18 cellular contexts compared by ENCODE assay signal in the genomic region with DNA sequence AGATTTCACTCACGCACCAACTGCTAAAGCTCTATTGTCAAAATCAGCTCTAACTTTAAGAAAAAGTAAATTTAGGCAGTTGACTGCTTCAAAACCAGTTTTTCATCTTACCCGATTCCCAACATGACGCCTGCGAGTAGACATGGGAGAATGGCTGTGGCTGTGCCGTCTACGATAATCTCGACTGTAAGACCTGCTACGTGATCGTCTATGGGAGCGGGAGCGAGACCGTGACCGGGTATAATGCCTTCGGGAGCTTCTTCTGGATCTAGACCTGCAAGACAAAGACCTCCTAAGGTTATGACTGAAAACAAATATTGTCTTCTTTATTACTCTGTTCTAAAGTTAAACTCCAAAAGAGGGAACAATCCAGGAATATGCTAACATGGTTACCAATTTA. TPM values are rescaled to one million over a fixed set of nuclear protein-coding genes. Genes with fewer than 3 reads are reported as not detected.
DNase-seq lines count a peak whose midpoint lies in the region; ATAC-seq and TF ChIP-seq lines count a peak whose summit lies in the region.
"Had no signal": no experiment of that assay in that cellular context is flagged by ENCODE, and none has a peak within 500 bp of the region (broad histone marks: within the 10 kb centered on the region; RNA-seq: fewer than 3 reads in every experiment).

No MANE protein-coding gene starts in this region.

- ATAC-seq in activated T-cell treated with anti-CD3 and anti-CD28 coated beads, Interleukin-2, amount 50 U/mL, for 4 hours, result no peak
- no peak for ATAC-seq in T-helper 17 cell
- ATAC-seq: heart right ventricle, SK-N-SH treated with all-trans-retinoic acid at 6 μM for 48 hours had no signal

- H3K9ac ChIP-seq in smooth muscle cell (ENCODE audit: low read depth), result no peak overlapping the region
- H3K9ac ChIP-seq: parathyroid adenoma had no signal

- peaks cover 100% of the 10 kb centered on the region for H4K20me1 ChIP-seq in smooth muscle cell (ENCODE audit: low read depth)

- no peaks in the 10 kb centered on the region for H3K27me3 ChIP-seq in smooth muscle cell (ENCODE audit: low read depth)
- H3K27me3 ChIP-seq in effector memory CD4-positive, alpha-beta T cell (replicated peaks; ENCODE audit: control insufficient read depth, insufficient read depth, low read length, poor library complexity, severe bottlenecking), result no peaks in the 10 kb centered on the region
- H3K27me3 ChIP-seq: heart right ventricle, stomach had no signal

- H3K4me3 ChIP-seq in smooth muscle cell, result no peak overlapping the region
- H3K4me3 ChIP-seq in effector memory CD4-positive, alpha-beta T cell (ENCODE audit: insufficient read depth, low read depth, low read length, poor library complexity, severe bottlenecking), result no peak overlapping the region
- H3K4me3 ChIP-seq: heart right ventricle had no signal

- H3K27ac Mint-ChIP-seq in T-helper 17 cell (peak overlapping the region; percentile 93), glutamatergic neuron (ENCODE audit: unreplicated experiment) (peak overlapping the region; percentile 45), endothelial cell (ENCODE audit: unreplicated experiment) (no peak overlapping the region)

- H3K4me1 Mint-ChIP-seq in activated T-cell treated with anti-CD3 and anti-CD28 coated beads, Interleukin-2, amount 50 U/mL, for 4 hours (ENCODE audit: low read depth), result peaks cover 69% of the 10 kb centered on the region
- H3K4me1 Mint-ChIP-seq in T-helper 17 cell, result peaks cover 59% of the 10 kb centered on the region
- peaks cover 48% of the 10 kb centered on the region for H3K4me1 Mint-ChIP-seq in glutamatergic neuron (ENCODE audit: low read depth, unreplicated experiment)
- H3K4me1 Mint-ChIP-seq in endothelial cell (ENCODE audit: unreplicated experiment), result peaks cover 40% of the 10 kb centered on the region

- peaks cover 81% of the 10 kb centered on the region for H3K36me3 Mint-ChIP-seq in activated T-cell treated with anti-CD3 and anti-CD28 coated beads, Interleukin-2, amount 50 U/mL, for 4 hours (ENCODE audit: insufficient read depth)
- peaks cover 12% of the 10 kb centered on the region for H3K36me3 Mint-ChIP-seq in T-helper 17 cell (ENCODE audit: low read depth)
- H3K36me3 Mint-ChIP-seq in glutamatergic neuron (ENCODE audit: unreplicated experiment), result no peaks in the 10 kb centered on the region
- H3K36me3 Mint-ChIP-seq in endothelial cell (ENCODE audit: low read depth, unreplicated experiment), result peaks cover 46% of the 10 kb centered on the region

- no peak for DNase-seq in activated T-cell treated with anti-CD3 and anti-CD28 coated beads, Interleukin-2, amount 50 U/mL, for 4 hours
- DNase-seq in activated T-cell treated with anti-CD3 and anti-CD28 coated beads, Interleukin-2, amount 50 U/mL, for 48 hours, result no peak
- no peak for DNase-seq in T-helper 17 cell
- no peak for DNase-seq in glutamatergic neuron
- DNase-seq in smooth muscle cell (lab: John Stamatoyannopoulos, UW; ENCODE audit: unreplicated experiment), result no peak
- no peak for DNase-seq in T1000 (lab: John Stamatoyannopoulos, UW)
- DNase-seq in endothelial cell (ENCODE audit: low spot score), result no peak
- no peak for DNase-seq in effector memory CD4-positive, alpha-beta T cell
- DNase-seq: ACHN; activated CD4-positive, CD25-positive, alpha-beta regulatory T cell treated with anti-CD3 and anti-CD28 coated beads, Interleukin-2, amount 50 U/mL, for 72 hours; DMS53; heart right ventricle; NCI-H1930; stimulated activated CD4-positive, alpha-beta T cell treated with anti-CD3 and anti-CD28 coated beads, Interleukin-1b, Interleukin-23, amount 100 ng/mL, for 48 hours; stomach had no signal

- H3K9me3 ChIP-seq in T-helper 17 cell (ENCODE audit: control insufficient read depth, low read length, poor library complexity, severe bottlenecking), result no peaks in the 10 kb centered on the region
- H3K9me3 ChIP-seq in smooth muscle cell (replicated peaks; ENCODE audit: low read depth), result no peaks in the 10 kb centered on the region
- no peaks in the 10 kb centered on the region for H3K9me3 ChIP-seq in effector memory CD4-positive, alpha-beta T cell (ENCODE audit: control insufficient read depth, low read length)
- H3K9me3 ChIP-seq: heart right ventricle, stomach had no signal

- H3K27ac ChIP-seq in smooth muscle cell (ENCODE audit: low read depth), result peak overlapping the region; percentile 14
- H3K27ac ChIP-seq in effector memory CD4-positive, alpha-beta T cell (ENCODE audit: insufficient read depth, low read length, poor library complexity, severe bottlenecking), result no peak overlapping the region
- H3K27ac ChIP-seq: C4-2B, heart right ventricle, parathyroid adenoma, stomach had no signal

- no peak overlapping the region for H3K4me2 ChIP-seq in smooth muscle cell

- H3K4me1 ChIP-seq in smooth muscle cell (ENCODE audit: low read depth), result peaks cover 42% of the 10 kb centered on the region
- peaks cover 32% of the 10 kb centered on the region for H3K4me1 ChIP-seq in effector memory CD4-positive, alpha-beta T cell (ENCODE audit: control insufficient read depth, insufficient read depth, low read length, poor library complexity, severe bottlenecking)

- no peak overlapping the region for H2AFZ ChIP-seq in smooth muscle cell (ENCODE audit: low read depth)
- H2AFZ ChIP-seq: parathyroid adenoma had no signal

- peaks cover 38% of the 10 kb centered on the region for H3K36me3 ChIP-seq in smooth muscle cell (ENCODE audit: low read depth)
- peaks cover 75% of the 10 kb centered on the region for H3K36me3 ChIP-seq in effector memory CD4-positive, alpha-beta T cell (ENCODE audit: control insufficient read depth, insufficient read depth, low read length)

- peaks cover 27% of the 10 kb centered on the region for H3F3A ChIP-seq in smooth muscle cell (ENCODE audit: low read depth)

- no peaks in the 10 kb centered on the region for H3K27me3 Mint-ChIP-seq in activated T-cell treated with anti-CD3 and anti-CD28 coated beads, Interleukin-2, amount 50 U/mL, for 4 hours (ENCODE audit: low read depth)
- no peaks in the 10 kb centered on the region for H3K27me3 Mint-ChIP-seq in T-helper 17 cell
- no peaks in the 10 kb centered on the region for H3K27me3 Mint-ChIP-seq in glutamatergic neuron (ENCODE audit: unreplicated experiment)
- H3K27me3 Mint-ChIP-seq in endothelial cell (ENCODE audit: unreplicated experiment), result peaks cover 7% of the 10 kb centered on the region

- H3K4me3 Mint-ChIP-seq in activated T-cell treated with anti-CD3 and anti-CD28 coated beads, Interleukin-2, amount 50 U/mL, for 4 hours, result peak overlapping the region; percentile 56
- peak overlapping the region; percentile 7 for H3K4me3 Mint-ChIP-seq in T-helper 17 cell
- no peak overlapping the region for H3K4me3 Mint-ChIP-seq in glutamatergic neuron (ENCODE audit: unreplicated experiment)
- no peak overlapping the region for H3K4me3 Mint-ChIP-seq in endothelial cell (ENCODE audit: unreplicated experiment)

- no peak for TF ChIP-seq CTCF in glutamatergic neuron (IDR thresholded peaks at IDR 0.05; ENCODE audit: partially characterized antibody, unreplicated experiment)
- no peak for TF ChIP-seq CTCF in smooth muscle cell (IDR thresholded peaks at IDR 0.05; ENCODE audit: borderline replicate concordance, insufficient read depth, poor library complexity, severe bottlenecking)
- TF ChIP-seq CTCF in endothelial cell (IDR thresholded peaks at IDR 0.05; ENCODE audit: unreplicated experiment), result no peak

- no peaks in the 10 kb centered on the region for H3K9me3 Mint-ChIP-seq in activated T-cell treated with anti-CD3 and anti-CD28 coated beads, Interleukin-2, amount 50 U/mL, for 4 hours
- H3K9me3 Mint-ChIP-seq in glutamatergic neuron (ENCODE audit: unreplicated experiment) (no peaks in the 10 kb centered on the region), endothelial cell (ENCODE audit: unreplicated experiment) (no peaks in the 10 kb centered on the region)

- H3K79me2 ChIP-seq in smooth muscle cell (ENCODE audit: low read depth), result peaks cover 99% of the 10 kb centered on the region

- WGBS in smooth muscle cell (ENCODE audit: low lambda C conversion rate), result 94% methylated on average over 14 of the region's 14 CpGs

RNA-seq across cellular contexts. Expression of a gene that starts 12.5 kb away (rescaled TPM):
- 100 to 1,000 TPM; 348 to 373 (median 355) TPM for total RNA-seq in activated T-cell treated with anti-CD3 and anti-CD28 coated beads, Interleukin-2, amount 50 U/mL, for 4 hours
- total RNA-seq in T-helper 17 cell (100 to 1,000 TPM; 542 to 637 TPM), glutamatergic neuron (ENCODE audit: unreplicated experiment) (160 TPM), smooth muscle cell (260 and 265 TPM in 2 replicates), endothelial cell (ENCODE audit: unreplicated experiment) (132 TPM)
- 119 and 135 TPM in 2 replicates for polyA plus RNA-seq in smooth muscle cell

Comparison
In these comparisons a context has a peak if more than half of its experiments do, and no peak if none do; other contexts are left out.
1. H3K4me3 Mint-ChIP-seq: peak in activated T-cell treated with anti-CD3 and anti-CD28 coated beads, Interleukin-2, amount 50 U/mL, for 4 hours (single experiment) and T-helper 17 cell (single experiment); none in glutamatergic neuron (single experiment) and endothelial cell (single experiment).